In the genomic region with DNA sequence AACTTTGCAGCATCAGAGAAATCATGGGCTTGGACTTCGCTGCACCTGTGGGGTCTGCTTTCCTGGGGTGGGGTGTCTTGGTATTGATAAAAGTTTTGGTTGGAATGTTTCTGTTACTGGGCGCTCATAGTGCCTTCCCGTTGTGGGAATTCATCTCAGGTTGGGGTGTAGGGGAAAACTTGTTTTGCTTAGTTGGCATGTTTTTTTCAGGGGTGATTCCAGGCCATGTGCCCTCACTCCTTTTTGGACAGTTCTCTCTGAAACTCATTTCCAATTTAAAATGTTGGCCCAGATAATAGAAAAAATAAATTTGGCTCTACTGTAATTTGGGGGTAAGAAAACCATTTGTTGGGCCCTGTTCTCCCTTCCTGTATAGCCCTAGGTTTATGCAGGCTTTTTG, we compare ENCODE assay signal across 8 cellular contexts. TPM values are rescaled to one million over a fixed set of nuclear protein-coding genes. Genes with fewer than 3 reads are reported as not detected.
A peak's percentile ranks its signal among the peaks of the same experiment; 100 is the strongest.
DNase-seq lines count a peak whose midpoint lies in the region; ATAC-seq and TF ChIP-seq lines count a peak whose summit lies in the region.

No MANE protein-coding gene starts in this region.

- no peaks in the 10 kb centered on the region for H4K20me1 ChIP-seq in SK-N-SH (ENCODE audit: insufficient read depth)

- H3K9ac ChIP-seq in SK-N-SH: peak overlapping the region; percentile 65

- H3K79me2 ChIP-seq in SK-N-SH (ENCODE audit: insufficient read depth): no peaks in the 10 kb centered on the region

- TF ChIP-seq RAD21 in SK-N-SH (IDR thresholded peaks at IDR 0.05; ENCODE audit: low read length): no peak

- 78% methylated on average over 3 of the region's 3 CpGs for WGBS in SK-N-SH (ENCODE audit: low lambda C conversion rate)
- WGBS in iPS DF 6.9 (ENCODE audit: insufficient coverage, insufficient read length): no CpG with 5 or more reads among the region's 3 CpGs
- 87 to 91% methylated on average over 3 of the region's 3 CpGs for WGBS in thyroid gland, 2 donors

- ATAC-seq in SK-N-SH treated with all-trans-retinoic acid at 6 μM for 48 hours: no peak
- ATAC-seq in activated B cell treated with CpG ODN at 0.5 μM for 24 hours (ENCODE audit: low read depth): no peak
- no peak for ATAC-seq in stimulated activated effector memory CD8-positive, alpha-beta T cell treated with anti-CD3 and anti-CD28 coated beads, Interleukin-12 subunit alpha, Interleukin-12 subunit beta, amount 100 ng/mL, for 72 hours
- ATAC-seq in HG02852 (IDR thresholded peaks at IDR 0.05; ENCODE audit: unreplicated experiment): no peak

- peaks cover 3% of the 10 kb centered on the region for H3F3A ChIP-seq in SK-N-SH (replicated peaks; ENCODE audit: insufficient read depth)

- CTCF ChIA-PET in SK-N-SH (lab: Yijun Ruan, JAX) (interaction anchor here (0.8 to 2.3 kb wide), 3 partner anchors 10 to 86 kb away, joined by 3 to 5 read pairs (median 3); no protein-coding TSS in a partner anchor), activated B cell treated with CpG ODN at 0.5 μM for 24 hours (lab: Charles Lee) (no interaction called here)

- DNase-seq in SK-N-SH: no peak
- no peak for DNase-seq in activated B cell treated with CpG ODN at 0.5 μM for 24 hours
- no peak for DNase-seq in iPS DF 6.9 (ENCODE audit: low read depth, low spot score)
- DNase-seq in stimulated activated effector memory CD8-positive, alpha-beta T cell treated with anti-CD3 and anti-CD28 coated beads, Interleukin-12 subunit alpha, Interleukin-12 subunit beta, amount 100 ng/mL, for 72 hours (ENCODE audit: low spot score in 2 of 2): no peak
- DNase-seq in thyroid gland: no peak
- no peak for DNase-seq in mesenteric fat pad (ENCODE audit: low spot score)

- no peaks in the 10 kb centered on the region for H3K9me2 ChIP-seq in SK-N-SH

- POLR2A ChIA-PET in SK-N-SH (lab: Yijun Ruan, JAX) (no interaction called here), activated B cell treated with CpG ODN at 0.5 μM for 24 hours (lab: Charles Lee) (no interaction called here)

- H3K27ac ChIP-seq in SK-N-SH (ENCODE audit: low read depth in 2 of 2, low read length in 1 of 2) (no peak overlapping the region), iPS DF 6.9 (ENCODE audit: low read length) (no peak overlapping the region), thyroid gland (no peak overlapping the region)

- no peaks in the 10 kb centered on the region for H3K36me3 Mint-ChIP-seq in activated B cell treated with CpG ODN at 0.5 μM for 24 hours (ENCODE audit: low read depth)
- no peaks in the 10 kb centered on the region for H3K36me3 Mint-ChIP-seq in stimulated activated effector memory CD8-positive, alpha-beta T cell treated with anti-CD3 and anti-CD28 coated beads, Interleukin-12 subunit alpha, Interleukin-12 subunit beta, amount 100 ng/mL, for 72 hours

- peaks cover 22% of the 10 kb centered on the region for H3K4me1 Mint-ChIP-seq in activated B cell treated with CpG ODN at 0.5 μM for 24 hours
- no peaks in the 10 kb centered on the region for H3K4me1 Mint-ChIP-seq in stimulated activated effector memory CD8-positive, alpha-beta T cell treated with anti-CD3 and anti-CD28 coated beads, Interleukin-12 subunit alpha, Interleukin-12 subunit beta, amount 100 ng/mL, for 72 hours

- H2AFZ ChIP-seq in SK-N-SH (ENCODE audit: low read depth): peak overlapping the region; percentile 79; the same call in 1 of the 2 replicates

- no peaks in the 10 kb centered on the region for H3K9me3 ChIP-seq in SK-N-SH
- no peaks in the 10 kb centered on the region for H3K9me3 ChIP-seq in iPS DF 6.9 (ENCODE audit: control insufficient read depth, insufficient read depth, low read length)
- no peaks in the 10 kb centered on the region for H3K9me3 ChIP-seq in thyroid gland

- intact Hi-C loops in activated B cell treated with CpG ODN at 0.5 μM for 24 hours (cut with micrococcal nuclease) (loop anchor here (5.0 kb wide), 3 partner anchors 324 to 649 kb away; a partner anchor contains a TSS), thyroid gland (cut with DNase I) (loop anchor here (5.0 kb wide), 1 partner anchor 171 kb away; no protein-coding TSS in a partner anchor)

- TF ChIP-seq CTCF in SK-N-SH (IDR thresholded peaks at IDR 0.05): no peak
- no peak for TF ChIP-seq CTCF in activated B cell treated with CpG ODN at 0.5 μM for 24 hours (IDR thresholded peaks at IDR 0.05)
- TF ChIP-seq CTCF in thyroid gland (IDR thresholded peaks at IDR 0.05): no peak

- peaks cover 34% of the 10 kb centered on the region for H3K27me3 Mint-ChIP-seq in activated B cell treated with CpG ODN at 0.5 μM for 24 hours

- no peak for TF ChIP-seq EP300 in SK-N-SH (IDR thresholded peaks at IDR 0.05; ENCODE audit: borderline replicate concordance in 1 of 2, low read depth in 1 of 2, low read length in 1 of 2)

- H3K4me3 ChIP-seq in SK-N-SH (ENCODE audit: low read depth in 2 of 2, low read length in 1 of 2) (peak overlapping the region; percentile 75 to 82; a peak in 3 of 4 replicates), iPS DF 6.9 (ENCODE audit: low read length) (peak overlapping the region; percentile 46; the same call in 1 of the 2 replicates), thyroid gland (replicated peaks in 1 of 3) (no peak overlapping the region)

- H3K4me3 Mint-ChIP-seq in activated B cell treated with CpG ODN at 0.5 μM for 24 hours: peak overlapping the region; percentile 72
- H3K4me3 Mint-ChIP-seq in stimulated activated effector memory CD8-positive, alpha-beta T cell treated with anti-CD3 and anti-CD28 coated beads, Interleukin-12 subunit alpha, Interleukin-12 subunit beta, amount 100 ng/mL, for 72 hours: peak overlapping the region; percentile 67

- H3K4me1 ChIP-seq in SK-N-SH (ENCODE audit: control insufficient read depth in 1 of 2, insufficient read depth in 2 of 2, low read depth in 1 of 2, low read length in 1 of 2) (peaks cover 0 to 6% of the 10 kb centered on the region in 2 experiments; a peak in 1 of 4 replicates), iPS DF 6.9 (ENCODE audit: control insufficient read depth, insufficient read depth, low read length) (0 out of 2 replicates have a peak, but pooled peaks cover 2% of the 10 kb centered on the region), thyroid gland (no peaks in the 10 kb centered on the region)

- no peaks in the 10 kb centered on the region for H3K27me3 ChIP-seq in SK-N-SH (ENCODE audit: insufficient read depth)
- H3K27me3 ChIP-seq in iPS DF 6.9 (ENCODE audit: control insufficient read depth, insufficient read depth, low read length): no peaks in the 10 kb centered on the region
- H3K27me3 ChIP-seq in thyroid gland: no peaks in the 10 kb centered on the region

- no peak for TF ChIP-seq POLR2A in thyroid gland (IDR thresholded peaks at IDR 0.05)

- H3K36me3 ChIP-seq in SK-N-SH (replicated peaks in 1 of 2; ENCODE audit: control insufficient read depth in 1 of 2, insufficient read depth in 2 of 2, low read length in 1 of 2) (no peaks in the 10 kb centered on the region), iPS DF 6.9 (ENCODE audit: control insufficient read depth, insufficient read depth, low read length) (no peaks in the 10 kb centered on the region; the same call in 1 of the 2 replicates), thyroid gland (no peaks in the 10 kb centered on the region)

- no peaks in the 10 kb centered on the region for H3K9me3 Mint-ChIP-seq in activated B cell treated with CpG ODN at 0.5 μM for 24 hours
- H3K9me3 Mint-ChIP-seq in stimulated activated effector memory CD8-positive, alpha-beta T cell treated with anti-CD3 and anti-CD28 coated beads, Interleukin-12 subunit alpha, Interleukin-12 subunit beta, amount 100 ng/mL, for 72 hours: no peaks in the 10 kb centered on the region

- H3K27ac Mint-ChIP-seq in activated B cell treated with CpG ODN at 0.5 μM for 24 hours: no peak overlapping the region
- no peak overlapping the region for H3K27ac Mint-ChIP-seq in stimulated activated effector memory CD8-positive, alpha-beta T cell treated with anti-CD3 and anti-CD28 coated beads, Interleukin-12 subunit alpha, Interleukin-12 subunit beta, amount 100 ng/mL, for 72 hours

- peak overlapping the region; percentile 97 for H3K4me2 ChIP-seq in SK-N-SH

TF ChIP-seq in SK-N-SH, 30 proteins besides CTCF, POLR2A, EP300 and RAD21 (continues in another document):
- TF ChIP-seq, protein P1, sequence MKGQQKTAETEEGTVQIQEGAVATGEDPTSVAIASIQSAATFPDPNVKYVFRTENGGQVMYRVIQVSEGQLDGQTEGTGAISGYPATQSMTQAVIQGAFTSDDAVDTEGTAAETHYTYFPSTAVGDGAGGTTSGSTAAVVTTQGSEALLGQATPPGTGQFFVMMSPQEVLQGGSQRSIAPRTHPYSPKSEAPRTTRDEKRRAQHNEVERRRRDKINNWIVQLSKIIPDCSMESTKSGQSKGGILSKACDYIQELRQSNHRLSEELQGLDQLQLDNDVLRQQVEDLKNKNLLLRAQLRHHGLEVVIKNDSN (IDR thresholded peaks at IDR 0.05; ENCODE audit: borderline replicate concordance, low read depth): no peak
- no peak for TF ChIP-seq GABPA (IDR thresholded peaks at IDR 0.05; ENCODE audit: low read depth)
- no peak for TF ChIP-seq RXRA (IDR thresholded peaks at IDR 0.05; ENCODE audit: borderline replicate concordance, low read depth)
- TF ChIP-seq EZH2phosphoT487 (IDR thresholded peaks at IDR 0.05; ENCODE audit: borderline replicate concordance, low read depth): no peak
- TF ChIP-seq JUND (IDR thresholded peaks at IDR 0.05): no peak

TF ChIP-seq in SK-N-SH treated with all-trans-retinoic acid at 6 μM for 48 hours, 23 proteins besides CTCF, POLR2A, EP300 and RAD21 (continues in another document):
- TF ChIP-seq ZFP3 (CRISPR knock-in tag; IDR thresholded peaks at IDR 0.05) (no peak), GLIS3 (CRISPR knock-in tag; IDR thresholded peaks at IDR 0.05) (no peak), PPARA (CRISPR knock-in tag; IDR thresholded peaks at IDR 0.05; ENCODE audit: borderline replicate concordance) (no peak), BACH2 (CRISPR knock-in tag; IDR thresholded peaks at IDR 0.05; ENCODE audit: borderline replicate concordance) (no peak), ISL1 (CRISPR knock-in tag; IDR thresholded peaks at IDR 0.05) (no peak)
- TF ChIP-seq, protein P2, sequence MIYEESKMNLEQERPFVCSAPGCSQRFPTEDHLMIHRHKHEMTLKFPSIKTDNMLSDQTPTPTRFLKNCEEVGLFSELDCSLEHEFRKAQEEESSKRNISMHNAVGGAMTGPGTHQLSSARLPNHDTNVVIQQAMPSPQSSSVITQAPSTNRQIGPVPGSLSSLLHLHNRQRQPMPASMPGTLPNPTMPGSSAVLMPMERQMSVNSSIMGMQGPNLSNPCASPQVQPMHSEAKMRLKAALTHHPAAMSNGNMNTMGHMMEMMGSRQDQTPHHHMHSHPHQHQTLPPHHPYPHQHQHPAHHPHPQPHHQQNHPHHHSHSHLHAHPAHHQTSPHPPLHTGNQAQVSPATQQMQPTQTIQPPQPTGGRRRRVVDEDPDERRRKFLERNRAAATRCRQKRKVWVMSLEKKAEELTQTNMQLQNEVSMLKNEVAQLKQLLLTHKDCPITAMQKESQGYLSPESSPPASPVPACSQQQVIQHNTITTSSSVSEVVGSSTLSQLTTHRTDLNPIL (CRISPR knock-in tag; IDR thresholded peaks at IDR 0.05; ENCODE audit: low read depth): no peak

RNA-seq across cellular contexts. Expression of a gene that starts 1.5 kb away (rescaled TPM):
- polyA plus RNA-seq in SK-N-SH (2012; rRNA removed): 467 and 564 TPM in 2 replicates
- 524 and 527 TPM in 2 replicates for polyA plus RNA-seq in SK-N-SH (2012; cell fraction: cytosol; rRNA removed)
- polyA plus RNA-seq in SK-N-SH (2012; cell fraction: nucleus; rRNA removed): 314 and 521 TPM in 2 replicates
- total RNA-seq in activated B cell treated with CpG ODN at 0.5 μM for 24 hours (0.07 TPM in 1 of 2 replicates, not detected in the other), thyroid gland (10 to 100 TPM in 2 of 4 donors, 1 to 10 TPM in 2; 5.1 to 12.9 (median 10.7) TPM), mesenteric fat pad (15.4 TPM)

Comparison
In these comparisons a context has a peak if more than half of its experiments do, and no peak if none do; other contexts are left out.
1. H3K4me3 ChIP-seq: peak in SK-N-SH (2 of 2) and iPS DF 6.9 (single experiment); none in thyroid gland (0 of 3).